Comparison of ENCODE assay signal across 1 cellular context in the genomic region with DNA sequence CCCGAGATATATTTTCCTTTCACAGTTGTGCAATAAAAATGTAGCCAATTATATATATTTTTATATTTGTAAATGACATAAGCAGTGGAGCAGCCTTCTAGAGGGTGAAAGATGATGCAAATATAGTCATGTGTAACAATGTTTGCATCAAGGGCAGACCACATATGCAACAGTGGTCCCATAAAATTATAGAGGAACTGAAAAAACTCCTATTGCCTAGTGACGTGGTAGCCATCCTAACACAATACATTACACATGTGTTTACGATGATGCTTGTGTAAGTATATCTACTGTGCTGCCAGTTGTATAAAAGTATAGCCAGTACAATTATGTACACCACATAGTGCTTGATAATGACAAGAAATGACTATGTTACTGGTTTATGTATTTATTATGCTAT.
TF ChIP-seq lines count a peak whose summit lies in the region.

No MANE protein-coding gene starts in this region.

TF ChIP-seq in GM12878, 131 proteins besides CTCF, POLR2A, EP300 and RAD21 (continued from another document and continues in another):
- TF ChIP-seq, protein P1, sequence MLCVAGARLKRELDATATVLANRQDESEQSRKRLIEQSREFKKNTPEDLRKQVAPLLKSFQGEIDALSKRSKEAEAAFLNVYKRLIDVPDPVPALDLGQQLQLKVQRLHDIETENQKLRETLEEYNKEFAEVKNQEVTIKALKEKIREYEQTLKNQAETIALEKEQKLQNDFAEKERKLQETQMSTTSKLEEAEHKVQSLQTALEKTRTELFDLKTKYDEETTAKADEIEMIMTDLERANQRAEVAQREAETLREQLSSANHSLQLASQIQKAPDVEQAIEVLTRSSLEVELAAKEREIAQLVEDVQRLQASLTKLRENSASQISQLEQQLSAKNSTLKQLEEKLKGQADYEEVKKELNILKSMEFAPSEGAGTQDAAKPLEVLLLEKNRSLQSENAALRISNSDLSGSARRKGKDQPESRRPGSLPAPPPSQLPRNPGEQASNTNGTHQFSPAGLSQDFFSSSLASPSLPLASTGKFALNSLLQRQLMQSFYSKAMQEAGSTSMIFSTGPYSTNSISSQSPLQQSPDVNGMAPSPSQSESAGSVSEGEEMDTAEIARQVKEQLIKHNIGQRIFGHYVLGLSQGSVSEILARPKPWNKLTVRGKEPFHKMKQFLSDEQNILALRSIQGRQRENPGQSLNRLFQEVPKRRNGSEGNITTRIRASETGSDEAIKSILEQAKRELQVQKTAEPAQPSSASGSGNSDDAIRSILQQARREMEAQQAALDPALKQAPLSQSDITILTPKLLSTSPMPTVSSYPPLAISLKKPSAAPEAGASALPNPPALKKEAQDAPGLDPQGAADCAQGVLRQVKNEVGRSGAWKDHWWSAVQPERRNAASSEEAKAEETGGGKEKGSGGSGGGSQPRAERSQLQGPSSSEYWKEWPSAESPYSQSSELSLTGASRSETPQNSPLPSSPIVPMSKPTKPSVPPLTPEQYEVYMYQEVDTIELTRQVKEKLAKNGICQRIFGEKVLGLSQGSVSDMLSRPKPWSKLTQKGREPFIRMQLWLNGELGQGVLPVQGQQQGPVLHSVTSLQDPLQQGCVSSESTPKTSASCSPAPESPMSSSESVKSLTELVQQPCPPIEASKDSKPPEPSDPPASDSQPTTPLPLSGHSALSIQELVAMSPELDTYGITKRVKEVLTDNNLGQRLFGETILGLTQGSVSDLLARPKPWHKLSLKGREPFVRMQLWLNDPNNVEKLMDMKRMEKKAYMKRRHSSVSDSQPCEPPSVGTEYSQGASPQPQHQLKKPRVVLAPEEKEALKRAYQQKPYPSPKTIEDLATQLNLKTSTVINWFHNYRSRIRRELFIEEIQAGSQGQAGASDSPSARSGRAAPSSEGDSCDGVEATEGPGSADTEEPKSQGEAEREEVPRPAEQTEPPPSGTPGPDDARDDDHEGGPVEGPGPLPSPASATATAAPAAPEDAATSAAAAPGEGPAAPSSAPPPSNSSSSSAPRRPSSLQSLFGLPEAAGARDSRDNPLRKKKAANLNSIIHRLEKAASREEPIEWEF (IDR thresholded peaks at IDR 0.05; ENCODE audit: insufficient replicate concordance, low read depth, low read length) = no peak
- TF ChIP-seq RB1 (IDR thresholded peaks at IDR 0.05; ENCODE audit: borderline replicate concordance) = no peak
- no peak for TF ChIP-seq PML (IDR thresholded peaks at IDR 0.05; ENCODE audit: low read length)
- no peak for TF ChIP-seq LARP7 (IDR thresholded peaks at IDR 0.05)
- no peak for TF ChIP-seq TCF3 (IDR thresholded peaks at IDR 0.05; ENCODE audit: borderline replicate concordance, insufficient read depth, low read depth, low read length)
- TF ChIP-seq ZZZ3 (IDR thresholded peaks at IDR 0.05; ENCODE audit: control insufficient read depth, insufficient read length, low read depth) = no peak
- TF ChIP-seq NBN (IDR thresholded peaks at IDR 0.05) = no peak
- TF ChIP-seq, protein P2, sequence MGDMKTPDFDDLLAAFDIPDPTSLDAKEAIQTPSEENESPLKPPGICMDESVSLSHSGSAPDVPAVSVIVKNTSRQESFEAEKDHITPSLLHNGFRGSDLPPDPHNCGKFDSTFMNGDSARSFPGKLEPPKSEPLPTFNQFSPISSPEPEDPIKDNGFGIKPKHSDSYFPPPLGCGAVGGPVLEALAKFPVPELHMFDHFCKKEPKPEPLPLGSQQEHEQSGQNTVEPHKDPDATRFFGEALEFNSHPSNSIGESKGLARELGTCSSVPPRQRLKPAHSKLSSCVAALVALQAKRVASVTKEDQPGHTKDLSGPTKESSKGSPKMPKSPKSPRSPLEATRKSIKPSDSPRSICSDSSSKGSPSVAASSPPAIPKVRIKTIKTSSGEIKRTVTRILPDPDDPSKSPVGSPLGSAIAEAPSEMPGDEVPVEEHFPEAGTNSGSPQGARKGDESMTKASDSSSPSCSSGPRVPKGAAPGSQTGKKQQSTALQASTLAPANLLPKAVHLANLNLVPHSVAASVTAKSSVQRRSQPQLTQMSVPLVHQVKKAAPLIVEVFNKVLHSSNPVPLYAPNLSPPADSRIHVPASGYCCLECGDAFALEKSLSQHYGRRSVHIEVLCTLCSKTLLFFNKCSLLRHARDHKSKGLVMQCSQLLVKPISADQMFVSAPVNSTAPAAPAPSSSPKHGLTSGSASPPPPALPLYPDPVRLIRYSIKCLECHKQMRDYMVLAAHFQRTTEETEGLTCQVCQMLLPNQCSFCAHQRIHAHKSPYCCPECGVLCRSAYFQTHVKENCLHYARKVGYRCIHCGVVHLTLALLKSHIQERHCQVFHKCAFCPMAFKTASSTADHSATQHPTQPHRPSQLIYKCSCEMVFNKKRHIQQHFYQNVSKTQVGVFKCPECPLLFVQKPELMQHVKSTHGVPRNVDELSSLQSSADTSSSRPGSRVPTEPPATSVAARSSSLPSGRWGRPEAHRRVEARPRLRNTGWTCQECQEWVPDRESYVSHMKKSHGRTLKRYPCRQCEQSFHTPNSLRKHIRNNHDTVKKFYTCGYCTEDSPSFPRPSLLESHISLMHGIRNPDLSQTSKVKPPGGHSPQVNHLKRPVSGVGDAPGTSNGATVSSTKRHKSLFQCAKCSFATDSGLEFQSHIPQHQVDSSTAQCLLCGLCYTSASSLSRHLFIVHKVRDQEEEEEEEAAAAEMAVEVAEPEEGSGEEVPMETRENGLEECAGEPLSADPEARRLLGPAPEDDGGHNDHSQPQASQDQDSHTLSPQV (IDR thresholded peaks at IDR 0.05) = no peak
- no peak for TF ChIP-seq FOXK2 (IDR thresholded peaks at IDR 0.05)
- no peak for TF ChIP-seq POLR2AphosphoS2 (IDR thresholded peaks at IDR 0.05; ENCODE audit: low read depth, low read length)
- no peak for TF ChIP-seq BCL11A (IDR thresholded peaks at IDR 0.05; ENCODE audit: low read depth, low read length)
- TF ChIP-seq BACH1 (IDR thresholded peaks at IDR 0.05; ENCODE audit: borderline replicate concordance) = no peak
- TF ChIP-seq, protein P3, sequence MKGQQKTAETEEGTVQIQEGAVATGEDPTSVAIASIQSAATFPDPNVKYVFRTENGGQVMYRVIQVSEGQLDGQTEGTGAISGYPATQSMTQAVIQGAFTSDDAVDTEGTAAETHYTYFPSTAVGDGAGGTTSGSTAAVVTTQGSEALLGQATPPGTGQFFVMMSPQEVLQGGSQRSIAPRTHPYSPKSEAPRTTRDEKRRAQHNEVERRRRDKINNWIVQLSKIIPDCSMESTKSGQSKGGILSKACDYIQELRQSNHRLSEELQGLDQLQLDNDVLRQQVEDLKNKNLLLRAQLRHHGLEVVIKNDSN (IDR thresholded peaks at IDR 0.05; ENCODE audit: borderline replicate concordance, extremely low read length, insufficient read depth, low read depth, low read length) = no peak
- TF ChIP-seq TCF12 (IDR thresholded peaks at IDR 0.05; ENCODE audit: low read depth, low read length) = no peak
- TF ChIP-seq SIN3A (IDR thresholded peaks at IDR 0.05; ENCODE audit: low read depth, low read length) = no peak
- no peak for TF ChIP-seq NR2F1 (conservative IDR thresholded peaks at IDR 0.05)
- TF ChIP-seq, protein P4, sequence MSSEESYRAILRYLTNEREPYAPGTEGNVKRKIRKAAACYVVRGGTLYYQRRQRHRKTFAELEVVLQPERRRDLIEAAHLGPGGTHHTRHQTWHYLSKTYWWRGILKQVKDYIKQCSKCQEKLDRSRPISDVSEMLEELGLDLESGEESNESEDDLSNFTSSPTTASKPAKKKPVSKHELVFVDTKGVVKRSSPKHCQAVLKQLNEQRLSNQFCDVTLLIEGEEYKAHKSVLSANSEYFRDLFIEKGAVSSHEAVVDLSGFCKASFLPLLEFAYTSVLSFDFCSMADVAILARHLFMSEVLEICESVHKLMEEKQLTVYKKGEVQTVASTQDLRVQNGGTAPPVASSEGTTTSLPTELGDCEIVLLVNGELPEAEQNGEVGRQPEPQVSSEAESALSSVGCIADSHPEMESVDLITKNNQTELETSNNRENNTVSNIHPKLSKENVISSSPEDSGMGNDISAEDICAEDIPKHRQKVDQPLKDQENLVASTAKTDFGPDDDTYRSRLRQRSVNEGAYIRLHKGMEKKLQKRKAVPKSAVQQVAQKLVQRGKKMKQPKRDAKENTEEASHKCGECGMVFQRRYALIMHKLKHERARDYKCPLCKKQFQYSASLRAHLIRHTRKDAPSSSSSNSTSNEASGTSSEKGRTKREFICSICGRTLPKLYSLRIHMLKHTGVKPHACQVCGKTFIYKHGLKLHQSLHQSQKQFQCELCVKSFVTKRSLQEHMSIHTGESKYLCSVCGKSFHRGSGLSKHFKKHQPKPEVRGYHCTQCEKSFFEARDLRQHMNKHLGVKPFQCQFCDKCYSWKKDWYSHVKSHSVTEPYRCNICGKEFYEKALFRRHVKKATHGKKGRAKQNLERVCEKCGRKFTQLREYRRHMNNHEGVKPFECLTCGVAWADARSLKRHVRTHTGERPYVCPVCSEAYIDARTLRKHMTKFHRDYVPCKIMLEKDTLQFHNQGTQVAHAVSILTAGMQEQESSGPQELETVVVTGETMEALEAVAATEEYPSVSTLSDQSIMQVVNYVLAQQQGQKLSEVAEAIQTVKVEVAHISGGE (CRISPR knock-in tag; IDR thresholded peaks at IDR 0.05) = no peak
- no peak for TF ChIP-seq JUND (IDR thresholded peaks at IDR 0.05; ENCODE audit: low read depth, low read length)
- no peak for TF ChIP-seq ESRRA (IDR thresholded peaks at IDR 0.05; ENCODE audit: low read length)
- TF ChIP-seq, protein P5, sequence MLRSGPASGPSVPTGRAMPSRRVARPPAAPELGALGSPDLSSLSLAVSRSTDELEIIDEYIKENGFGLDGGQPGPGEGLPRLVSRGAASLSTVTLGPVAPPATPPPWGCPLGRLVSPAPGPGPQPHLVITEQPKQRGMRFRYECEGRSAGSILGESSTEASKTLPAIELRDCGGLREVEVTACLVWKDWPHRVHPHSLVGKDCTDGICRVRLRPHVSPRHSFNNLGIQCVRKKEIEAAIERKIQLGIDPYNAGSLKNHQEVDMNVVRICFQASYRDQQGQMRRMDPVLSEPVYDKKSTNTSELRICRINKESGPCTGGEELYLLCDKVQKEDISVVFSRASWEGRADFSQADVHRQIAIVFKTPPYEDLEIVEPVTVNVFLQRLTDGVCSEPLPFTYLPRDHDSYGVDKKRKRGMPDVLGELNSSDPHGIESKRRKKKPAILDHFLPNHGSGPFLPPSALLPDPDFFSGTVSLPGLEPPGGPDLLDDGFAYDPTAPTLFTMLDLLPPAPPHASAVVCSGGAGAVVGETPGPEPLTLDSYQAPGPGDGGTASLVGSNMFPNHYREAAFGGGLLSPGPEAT (IDR thresholded peaks at IDR 0.05; ENCODE audit: low read depth) = no peak
- no peak for TF ChIP-seq SUPT20H (IDR thresholded peaks at IDR 0.05; ENCODE audit: borderline replicate concordance, control insufficient read depth, low read depth, low read length)
- TF ChIP-seq ETV6 (conservative IDR thresholded peaks at IDR 0.05 in 1 of 2, IDR thresholded peaks at IDR 0.05 in 1 of 2; ENCODE audit: borderline replicate concordance in 1 of 2, low read depth in 1 of 2) = no peak
- TF ChIP-seq, protein P6, sequence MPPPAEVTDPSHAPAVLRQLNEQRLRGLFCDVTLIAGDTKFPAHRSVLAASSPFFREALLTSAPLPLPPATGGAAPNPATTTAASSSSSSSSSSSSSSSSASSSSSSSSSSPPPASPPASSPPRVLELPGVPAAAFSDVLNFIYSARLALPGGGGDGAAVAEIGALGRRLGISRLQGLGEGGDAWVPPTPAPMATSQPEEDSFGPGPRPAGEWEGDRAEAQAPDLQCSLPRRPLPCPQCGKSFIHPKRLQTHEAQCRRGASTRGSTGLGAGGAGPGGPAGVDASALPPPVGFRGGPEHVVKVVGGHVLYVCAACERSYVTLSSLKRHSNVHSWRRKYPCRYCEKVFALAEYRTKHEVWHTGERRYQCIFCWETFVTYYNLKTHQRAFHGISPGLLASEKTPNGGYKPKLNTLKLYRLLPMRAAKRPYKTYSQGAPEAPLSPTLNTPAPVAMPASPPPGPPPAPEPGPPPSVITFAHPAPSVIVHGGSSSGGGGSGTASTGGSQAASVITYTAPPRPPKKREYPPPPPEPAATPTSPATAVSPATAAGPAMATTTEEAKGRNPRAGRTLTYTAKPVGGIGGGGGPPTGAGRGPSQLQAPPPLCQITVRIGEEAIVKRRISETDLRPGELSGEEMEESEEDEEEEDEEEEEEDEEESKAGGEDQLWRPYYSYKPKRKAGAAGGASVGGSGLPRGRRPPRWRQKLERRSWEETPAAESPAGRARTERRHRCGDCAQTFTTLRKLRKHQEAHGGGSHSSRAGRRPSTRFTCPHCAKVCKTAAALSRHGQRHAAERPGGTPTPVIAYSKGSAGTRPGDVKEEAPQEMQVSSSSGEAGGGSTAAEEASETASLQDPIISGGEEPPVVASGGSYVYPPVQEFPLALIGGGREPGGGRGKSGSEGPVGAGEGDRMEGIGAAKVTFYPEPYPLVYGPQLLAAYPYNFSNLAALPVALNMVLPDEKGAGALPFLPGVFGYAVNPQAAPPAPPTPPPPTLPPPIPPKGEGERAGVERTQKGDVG (CRISPR knock-in tag; IDR thresholded peaks at IDR 0.05) = no peak
- TF ChIP-seq, protein P7, sequence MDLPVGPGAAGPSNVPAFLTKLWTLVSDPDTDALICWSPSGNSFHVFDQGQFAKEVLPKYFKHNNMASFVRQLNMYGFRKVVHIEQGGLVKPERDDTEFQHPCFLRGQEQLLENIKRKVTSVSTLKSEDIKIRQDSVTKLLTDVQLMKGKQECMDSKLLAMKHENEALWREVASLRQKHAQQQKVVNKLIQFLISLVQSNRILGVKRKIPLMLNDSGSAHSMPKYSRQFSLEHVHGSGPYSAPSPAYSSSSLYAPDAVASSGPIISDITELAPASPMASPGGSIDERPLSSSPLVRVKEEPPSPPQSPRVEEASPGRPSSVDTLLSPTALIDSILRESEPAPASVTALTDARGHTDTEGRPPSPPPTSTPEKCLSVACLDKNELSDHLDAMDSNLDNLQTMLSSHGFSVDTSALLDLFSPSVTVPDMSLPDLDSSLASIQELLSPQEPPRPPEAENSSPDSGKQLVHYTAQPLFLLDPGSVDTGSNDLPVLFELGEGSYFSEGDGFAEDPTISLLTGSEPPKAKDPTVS (IDR thresholded peaks at IDR 0.05; ENCODE audit: low read depth, low read length) = no peak
- no peak for TF ChIP-seq CHD2 (IDR thresholded peaks at IDR 0.05; ENCODE audit: borderline replicate concordance, low read depth, low read length)
- no peak for TF ChIP-seq POLR2AphosphoS5 (IDR thresholded peaks at IDR 0.05; ENCODE audit: low read length)
- TF ChIP-seq, protein P8, sequence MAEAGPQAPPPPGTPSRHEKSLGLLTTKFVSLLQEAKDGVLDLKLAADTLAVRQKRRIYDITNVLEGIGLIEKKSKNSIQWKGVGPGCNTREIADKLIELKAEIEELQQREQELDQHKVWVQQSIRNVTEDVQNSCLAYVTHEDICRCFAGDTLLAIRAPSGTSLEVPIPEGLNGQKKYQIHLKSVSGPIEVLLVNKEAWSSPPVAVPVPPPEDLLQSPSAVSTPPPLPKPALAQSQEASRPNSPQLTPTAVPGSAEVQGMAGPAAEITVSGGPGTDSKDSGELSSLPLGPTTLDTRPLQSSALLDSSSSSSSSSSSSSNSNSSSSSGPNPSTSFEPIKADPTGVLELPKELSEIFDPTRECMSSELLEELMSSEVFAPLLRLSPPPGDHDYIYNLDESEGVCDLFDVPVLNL (IDR thresholded peaks at IDR 0.05; ENCODE audit: low read depth, low read length) = no peak
- TF ChIP-seq, protein P9, sequence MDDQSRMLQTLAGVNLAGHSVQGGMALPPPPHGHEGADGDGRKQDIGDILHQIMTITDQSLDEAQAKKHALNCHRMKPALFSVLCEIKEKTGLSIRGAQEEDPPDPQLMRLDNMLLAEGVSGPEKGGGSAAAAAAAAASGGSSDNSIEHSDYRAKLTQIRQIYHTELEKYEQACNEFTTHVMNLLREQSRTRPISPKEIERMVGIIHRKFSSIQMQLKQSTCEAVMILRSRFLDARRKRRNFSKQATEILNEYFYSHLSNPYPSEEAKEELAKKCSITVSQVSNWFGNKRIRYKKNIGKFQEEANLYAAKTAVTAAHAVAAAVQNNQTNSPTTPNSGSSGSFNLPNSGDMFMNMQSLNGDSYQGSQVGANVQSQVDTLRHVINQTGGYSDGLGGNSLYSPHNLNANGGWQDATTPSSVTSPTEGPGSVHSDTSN (IDR thresholded peaks at IDR 0.05; ENCODE audit: insufficient replicate concordance, low read depth, low read length) = no peak
- TF ChIP-seq ATF7 (IDR thresholded peaks at IDR 0.05; ENCODE audit: low read depth) = 0 out of 2 replicates have a peak, but pooled peaks have one; percentile 10
- no peak for TF ChIP-seq NFXL1 (IDR thresholded peaks at IDR 0.05; ENCODE audit: borderline replicate concordance)
- peak; percentile 74; the same call in 1 of the 2 replicates for TF ChIP-seq SPI1 (IDR thresholded peaks at IDR 0.05; ENCODE audit: borderline replicate concordance, insufficient read depth, low read depth, low read length)
